ENCODE assay signal across 10 cellular contexts in the genomic region with DNA sequence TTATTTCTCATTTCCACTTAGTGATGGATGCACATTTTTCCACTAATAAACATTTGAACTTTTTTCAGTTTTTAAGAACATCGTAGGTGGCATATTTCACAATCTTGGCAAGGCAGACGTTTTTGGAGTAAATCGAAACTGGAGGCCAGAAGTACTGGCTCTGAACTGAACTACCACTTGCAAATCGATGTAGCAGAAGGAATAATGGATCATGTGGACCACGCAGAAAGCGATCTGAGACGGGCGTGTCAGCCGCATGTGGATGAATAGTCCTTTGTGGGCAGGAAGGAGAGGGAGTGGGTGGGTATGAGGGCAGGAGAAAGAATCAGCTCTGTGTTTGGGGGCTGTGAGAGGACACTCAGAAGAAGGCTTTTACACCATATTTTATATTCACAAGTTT.
DNase-seq lines count a peak whose midpoint lies in the region; ATAC-seq, FAIRE-seq and TF ChIP-seq lines count a peak whose summit lies in the region.
"Had no signal": no experiment of that assay in that cellular context is flagged by ENCODE, and none has a peak within 500 bp of the region (broad histone marks: within the 10 kb centered on the region; RNA-seq: fewer than 3 reads in every experiment).

No MANE protein-coding gene starts in this region.

- no peaks in the 10 kb centered on the region for H3K27me3 ChIP-seq in ascending aorta
- peaks cover 0 to 4% (median 0%) of the 10 kb centered on the region in 7 donors for H3K27me3 ChIP-seq in heart right ventricle
- H3K27me3 ChIP-seq in psoas muscle (ENCODE audit: insufficient read depth in 3 of 3, low read length in 2 of 3), result peaks cover 0 to 12% (median 2%) of the 10 kb centered on the region in 3 donors

- intact Hi-C loops in ascending aorta (cut with DNase I) (loop anchor here (1.0 to 2.0 kb wide), 2 partner anchors 15 to 35 kb away; no protein-coding TSS in a partner anchor), heart right ventricle (cut with DNase I) (loop anchor here in 1 of 10 donors (5.0 kb wide), 1 partner anchor 35 kb away; no protein-coding TSS in a partner anchor), psoas muscle (cut with DNase I) (no loop called here)

- H3K9me3 ChIP-seq in ascending aorta (no peaks in the 10 kb centered on the region), heart right ventricle (no peaks in the 10 kb centered on the region), psoas muscle (no peaks in the 10 kb centered on the region)

- H3K27ac ChIP-seq in ascending aorta (peak overlapping the region; percentile 88 to 99), heart right ventricle (peak overlapping the region; percentile 68 to 94 (median 80)), psoas muscle (peak overlapping the region; percentile 73)

- H3K4me3 ChIP-seq in ascending aorta (peak overlapping the region; percentile 37 to 41), heart right ventricle (peak overlapping the region in 4 of 10 donors; percentile 12 to 34 (median 21)), psoas muscle (peak overlapping the region; percentile 37)

- FAIRE-seq in urothelium cell line (lab: Jason Lieb, UNC), result no peak

- H3K36me3 ChIP-seq in ascending aorta (no peaks in the 10 kb centered on the region), heart right ventricle (no peaks in the 10 kb centered on the region), psoas muscle (ENCODE audit: insufficient read depth in 1 of 2, low read depth in 1 of 2) (no peaks in the 10 kb centered on the region)

- TF ChIP-seq CTCF in ascending aorta (IDR thresholded peaks at IDR 0.05) (no peak), heart right ventricle (IDR thresholded peaks at IDR 0.05) (no peak), psoas muscle (IDR thresholded peaks at IDR 0.05) (no peak)

- ATAC-seq in heart right ventricle, result peak in 7 of 8 donors; percentile 38 to 61 (median 48)
- peak in 2 of 4 donors; percentile 29 to 61 for ATAC-seq in psoas muscle
- no peak for ATAC-seq in HG02852 (IDR thresholded peaks at IDR 0.05; ENCODE audit: unreplicated experiment)
- ATAC-seq: T-cell had no signal

- 36 to 54% methylated on average over 9 of the region's 9 CpGs for WGBS in heart right ventricle, 2 donors
- 10 to 22% (median 15%) methylated on average over 9 of the region's 9 CpGs for WGBS in psoas muscle, 3 donors

- peaks cover 23 to 78% of the 10 kb centered on the region in 2 donors for H3K4me1 ChIP-seq in ascending aorta
- H3K4me1 ChIP-seq in heart right ventricle, result peaks cover 10 to 86% (median 67%) of the 10 kb centered on the region in 9 donors
- peaks cover 9% of the 10 kb centered on the region for H3K4me1 ChIP-seq in psoas muscle

- DNase-seq in Ammon's horn (ENCODE audit: low spot score), result peak; percentile 90
- peak in 1 of 2 donors; percentile 78 for DNase-seq in ascending aorta (ENCODE audit: low spot score in 2 of 2)
- peak in 1 of 2 donors; percentile 33 for DNase-seq in heart right ventricle
- no peak for DNase-seq in psoas muscle
- DNase-seq in urothelium cell line (ENCODE audit: low spot score), result no peak
- DNase-seq in MV-4-11 (lab: John Stamatoyannopoulos, UW), result no peak
- DNase-seq in activated naive CD4-positive, alpha-beta T cell treated with anti-CD3 and anti-CD28 coated beads, Interleukin-2, amount 50 U/mL, for 16 hours, result no peak
- DNase-seq: NCI-H1930, T-cell had no signal
